ENCODE assay signal across 8 cellular contexts in the genomic region with DNA sequence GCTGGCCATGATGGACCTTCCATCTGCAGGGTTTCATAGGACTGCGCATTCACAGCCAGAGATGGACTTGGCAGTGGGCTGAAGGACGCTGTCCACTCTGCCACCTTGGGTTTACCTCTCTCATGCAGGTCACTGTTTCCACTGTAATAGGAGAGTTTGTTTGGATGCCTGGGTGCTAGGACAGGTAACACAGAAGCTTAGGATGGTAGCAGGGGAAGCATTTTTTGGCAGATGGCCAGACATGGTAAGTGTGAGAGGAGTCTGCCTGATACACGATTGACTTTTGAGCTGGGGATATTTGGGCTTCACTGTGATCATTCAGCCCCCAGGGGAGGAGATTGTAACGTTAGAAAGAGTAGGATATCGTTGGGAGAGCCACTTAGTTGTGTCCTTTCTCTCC. TPM values are rescaled to one million over a fixed set of nuclear protein-coding genes. Genes with fewer than 3 reads are reported as not detected.
DNase-seq lines count a peak whose midpoint lies in the region; ATAC-seq and TF ChIP-seq lines count a peak whose summit lies in the region.

No MANE protein-coding gene starts in this region.

- no peaks in the 10 kb centered on the region for H3K36me3 ChIP-seq in CD8-positive, alpha-beta T cell (ENCODE audit: insufficient read depth, low read length)
- H3K36me3 ChIP-seq in mucosa of rectum (ENCODE audit: control insufficient read depth in 2 of 2, insufficient read depth in 2 of 2, low read length in 2 of 2): peaks cover 16 to 28% of the 10 kb centered on the region in 2 donors

- peak overlapping the region; percentile 72 for H3K4me3 Mint-ChIP-seq in CD8-positive, alpha-beta T cell
- peak overlapping the region; percentile 64 to 76 for H3K4me3 Mint-ChIP-seq in activated T-cell treated with anti-CD3 and anti-CD28 coated beads, Interleukin-2, amount 50 U/mL, for 72 hours

- CTCF ChIA-PET in CD8-positive, alpha-beta T cell (lab: Charles Lee): interaction anchor here (1.1 to 1.3 kb wide), 3 partner anchors 14 to 57 kb away, joined by 3 to 4 read pairs (median 3); no protein-coding TSS in a partner anchor

- intact Hi-C loops in CD8-positive, alpha-beta T cell (cut with DNase I, micrococcal nuclease): loop anchor here in 1 of 2 experiments (5.0 kb wide), 1 partner anchor 55 kb away; no protein-coding TSS in a partner anchor

- peak overlapping the region; percentile 49 for H3K27ac ChIP-seq in CD8-positive, alpha-beta T cell (ENCODE audit: low read depth, low read length)
- H3K27ac ChIP-seq in mucosa of rectum (ENCODE audit: low read depth in 2 of 2, low read length in 2 of 2): peak overlapping the region; percentile 63 to 76
- no peak overlapping the region for H3K27ac ChIP-seq in foreskin keratinocyte

- H3K36me3 Mint-ChIP-seq in CD8-positive, alpha-beta T cell: peaks cover 4% of the 10 kb centered on the region
- H3K36me3 Mint-ChIP-seq in activated T-cell treated with anti-CD3 and anti-CD28 coated beads, Interleukin-2, amount 50 U/mL, for 72 hours (ENCODE audit: insufficient read depth in 2 of 2): peaks cover 0 to 8% of the 10 kb centered on the region in 2 donors

- POLR2A ChIA-PET in CD8-positive, alpha-beta T cell (lab: Charles Lee): interaction anchor here (0.7 to 3.6 kb wide), 6 partner anchors 10 to 273 kb away, joined by 3 to 39 read pairs (median 4); a partner anchor contains a TSS

- peak overlapping the region; percentile 38 for H3K4me3 ChIP-seq in CD8-positive, alpha-beta T cell (ENCODE audit: low read depth, low read length)
- peak overlapping the region; percentile 40 to 66 for H3K4me3 ChIP-seq in mucosa of rectum (ENCODE audit: low read length in 2 of 2)

- H3K27me3 ChIP-seq in CD8-positive, alpha-beta T cell (ENCODE audit: insufficient read depth, low read length): no peaks in the 10 kb centered on the region
- H3K27me3 ChIP-seq in mucosa of rectum (ENCODE audit: control insufficient read depth in 2 of 2, insufficient read depth in 2 of 2, low read length in 2 of 2): no peaks in the 10 kb centered on the region
- H3K27me3 ChIP-seq in foreskin keratinocyte: no peaks in the 10 kb centered on the region

- no peak for TF ChIP-seq CTCF in CD8-positive, alpha-beta T cell (IDR thresholded peaks at IDR 0.05)
- TF ChIP-seq CTCF in foreskin keratinocyte (conservative IDR thresholded peaks at IDR 0.05): no peak

- no peak for ATAC-seq in CD8-positive, alpha-beta T cell
- ATAC-seq in GM21786 (IDR thresholded peaks at IDR 0.05; ENCODE audit: unreplicated experiment): peak; percentile 2
- ATAC-seq in activated T-cell treated with anti-CD3 and anti-CD28 coated beads, Interleukin-2, amount 50 U/mL, for 72 hours (replicated peaks in 1 of 2): peak; percentile 13 to 14
- no peak for ATAC-seq in foreskin keratinocyte
- ATAC-seq in GM18519 (IDR thresholded peaks at IDR 0.05; ENCODE audit: low FRiP score, unreplicated experiment): no peak

- no peaks in the 10 kb centered on the region for H3K9me3 Mint-ChIP-seq in CD8-positive, alpha-beta T cell
- no peaks in the 10 kb centered on the region for H3K9me3 Mint-ChIP-seq in activated T-cell treated with anti-CD3 and anti-CD28 coated beads, Interleukin-2, amount 50 U/mL, for 72 hours

- peaks cover 43% of the 10 kb centered on the region for H3K4me1 Mint-ChIP-seq in CD8-positive, alpha-beta T cell (ENCODE audit: low read depth)
- peaks cover 59% of the 10 kb centered on the region for H3K4me1 Mint-ChIP-seq in activated T-cell treated with anti-CD3 and anti-CD28 coated beads, Interleukin-2, amount 50 U/mL, for 72 hours (ENCODE audit: low read depth)

- DNase-seq in CD8-positive, alpha-beta T cell: peak in 4 of 7 experiments; percentile 11 to 60 (median 23)
- DNase-seq in activated T-cell treated with anti-CD3 and anti-CD28 coated beads, Interleukin-2, amount 50 U/mL, for 72 hours: peak in 1 of 2 donors; percentile 27
- DNase-seq in foreskin keratinocyte (no peak), SW480 (ENCODE audit: low spot score) (no peak), C1 segment of cervical spinal cord (lab: John Stamatoyannopoulos, UW) (no peak)

- H3K9me3 ChIP-seq in CD8-positive, alpha-beta T cell (ENCODE audit: low read length): no peaks in the 10 kb centered on the region
- H3K9me3 ChIP-seq in mucosa of rectum (ENCODE audit: control insufficient read depth in 2 of 2, low read length in 2 of 2): no peaks in the 10 kb centered on the region

- peaks cover 43% of the 10 kb centered on the region for H3K4me1 ChIP-seq in CD8-positive, alpha-beta T cell (ENCODE audit: insufficient read depth, low read length)
- H3K4me1 ChIP-seq in mucosa of rectum (ENCODE audit: control insufficient read depth in 2 of 2, insufficient read depth in 2 of 2, low read length in 2 of 2): peaks cover 16 to 20% of the 10 kb centered on the region in 2 donors
- H3K4me1 ChIP-seq in foreskin keratinocyte: no peaks in the 10 kb centered on the region

- peak overlapping the region; percentile 85 for H3K27ac Mint-ChIP-seq in CD8-positive, alpha-beta T cell
- peak overlapping the region; percentile 89 for H3K27ac Mint-ChIP-seq in activated T-cell treated with anti-CD3 and anti-CD28 coated beads, Interleukin-2, amount 50 U/mL, for 72 hours

- H3K9ac ChIP-seq in mucosa of rectum (ENCODE audit: low read depth in 1 of 2, low read length in 2 of 2): peak overlapping the region; percentile 20 to 38

- H3K27me3 Mint-ChIP-seq in CD8-positive, alpha-beta T cell (ENCODE audit: low read depth): no peaks in the 10 kb centered on the region
- H3K27me3 Mint-ChIP-seq in activated T-cell treated with anti-CD3 and anti-CD28 coated beads, Interleukin-2, amount 50 U/mL, for 72 hours (ENCODE audit: low read depth): no peaks in the 10 kb centered on the region

RNA-seq across cellular contexts. Expression of a gene that starts 11.8 kb away (rescaled TPM):
- 1 to 10 TPM in 1 of 2 experiments, under 1 TPM in 1; 1.00 to 1.7 TPM for total RNA-seq in CD8-positive, alpha-beta T cell
- 10 to 100 TPM; 10.7 to 11.7 TPM for total RNA-seq in activated T-cell treated with anti-CD3 and anti-CD28 coated beads, Interleukin-2, amount 50 U/mL, for 72 hours
- total RNA-seq in foreskin keratinocyte: 10.2 and 16.5 TPM in 2 replicates
- 8.0 and 11.9 TPM in 2 replicates for polyA plus RNA-seq in foreskin keratinocyte

RNA-seq across cellular contexts. Expression of a gene that starts 57.9 kb away (rescaled TPM):
- 10 to 100 TPM; 82.6 to 90.0 TPM for total RNA-seq in CD8-positive, alpha-beta T cell
- total RNA-seq in activated T-cell treated with anti-CD3 and anti-CD28 coated beads, Interleukin-2, amount 50 U/mL, for 72 hours: 10 to 100 TPM; 24.2 to 32.2 TPM
- 4.0 and 4.5 TPM in 2 replicates for total RNA-seq in foreskin keratinocyte
- 3.6 and 4.6 TPM in 2 replicates for polyA plus RNA-seq in foreskin keratinocyte

Comparison
In these comparisons a context has a peak if more than half of its experiments do, and no peak if none do; other contexts are left out.
1. ATAC-seq: peak in GM21786 (single experiment) and activated T-cell treated with anti-CD3 and anti-CD28 coated beads, Interleukin-2, amount 50 U/mL, for 72 hours (2 of 2); none in CD8-positive, alpha-beta T cell (single experiment), foreskin keratinocyte (single experiment) and GM18519 (single experiment).
2. DNase-seq: peak in CD8-positive, alpha-beta T cell (4 of 7); none in foreskin keratinocyte (0 of 2), SW480 (single experiment) and C1 segment of cervical spinal cord (0 of 14).